ENCODE assay signal across 10 cellular contexts in the genomic region with DNA sequence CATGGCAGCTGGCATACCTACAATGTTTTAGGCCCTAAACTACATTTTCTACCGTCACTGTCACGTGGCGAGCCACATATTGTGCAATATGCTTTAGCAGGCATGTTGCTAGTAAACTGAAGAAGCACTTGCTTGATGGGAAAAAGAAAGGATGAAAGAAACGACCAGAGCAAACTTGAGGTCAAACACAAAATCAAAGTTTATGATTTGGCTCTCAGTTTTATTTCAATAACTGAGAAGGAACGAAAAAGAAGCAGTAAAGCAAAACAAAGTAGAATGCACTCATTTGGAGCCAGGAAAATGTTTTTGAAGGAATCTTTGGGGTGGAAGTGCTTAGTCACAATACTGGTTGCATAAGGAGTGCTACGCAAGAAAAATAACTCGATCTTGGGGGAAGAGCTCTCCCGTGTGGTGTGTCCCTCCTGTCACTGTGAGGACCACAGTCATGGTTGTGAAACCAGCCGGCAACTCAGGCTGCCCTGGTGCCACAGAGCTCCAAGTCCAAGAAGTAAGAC.
DNase-seq lines count a peak whose midpoint lies in the region; ATAC-seq and TF ChIP-seq lines count a peak whose summit lies in the region.
"Had no signal": no experiment of that assay in that cellular context is flagged by ENCODE, and none has a peak within 500 bp of the region (broad histone marks: within the 10 kb centered on the region; RNA-seq: fewer than 3 reads in every experiment).

No MANE protein-coding gene starts in this region.

- peak; percentile 2 for DNase-seq in G401 (ENCODE audit: low spot score)
- DNase-seq in SIG-M5 (lab: John Stamatoyannopoulos, UW), result peak; percentile 30
- DNase-seq in renal cortical epithelial cell (ENCODE audit: low read depth), result peak; percentile 73
- DNase-seq in NCI-H510A (lab: John Stamatoyannopoulos, UW), result no peak
- no peak for DNase-seq in CD8-positive, alpha-beta memory T cell
- no peak for DNase-seq in activated CD4-positive, CD25-positive, alpha-beta regulatory T cell treated with anti-CD3 and anti-CD28 coated beads, Interleukin-2, amount 50 U/mL, for 72 hours

- no peak for TF ChIP-seq EP300 in gastroesophageal sphincter (IDR thresholded peaks at IDR 0.05)

- peak in 1 of 4 experiments; percentile 41 for TF ChIP-seq CTCF in gastroesophageal sphincter (IDR thresholded peaks at IDR 0.05)

- no peaks in the 10 kb centered on the region for H3K36me3 ChIP-seq in gastroesophageal sphincter
- no peaks in the 10 kb centered on the region for H3K36me3 ChIP-seq in CD8-positive, alpha-beta memory T cell (ENCODE audit: insufficient read depth, low read length)

- no peaks in the 10 kb centered on the region for H3K27me3 ChIP-seq in gastroesophageal sphincter
- H3K27me3 ChIP-seq in CD8-positive, alpha-beta memory T cell (ENCODE audit: insufficient read depth, low read length, poor library complexity, severe bottlenecking), result no peaks in the 10 kb centered on the region

- in situ Hi-C loops in G401 (cut with HindIII; ENCODE audit: low sequenced_read_pairs), result no loop called here

- H3K9me3 ChIP-seq in gastroesophageal sphincter, result no peaks in the 10 kb centered on the region
- no peaks in the 10 kb centered on the region for H3K9me3 ChIP-seq in CD8-positive, alpha-beta memory T cell (ENCODE audit: low read length)

- no peak overlapping the region for H3K4me3 Mint-ChIP-seq in CD8-positive, alpha-beta memory T cell
- H3K4me3 Mint-ChIP-seq: activated naive CD4-positive, alpha-beta T cell treated with anti-CD3 and anti-CD28 coated beads, Interleukin-2, amount 50 U/mL, for 24 hours had no signal

- peak; percentile 94 for ATAC-seq in gastroesophageal sphincter
- no peak for ATAC-seq in GM21423 (IDR thresholded peaks at IDR 0.05; ENCODE audit: unreplicated experiment)
- ATAC-seq: GM12878 had no signal

- no peak overlapping the region for H3K4me3 ChIP-seq in gastroesophageal sphincter
- H3K4me3 ChIP-seq in CD8-positive, alpha-beta memory T cell (ENCODE audit: low read length), result no peak overlapping the region
- H3K4me3 ChIP-seq: GM12878 had no signal

- H3K27me3 Mint-ChIP-seq in CD8-positive, alpha-beta memory T cell, result no peaks in the 10 kb centered on the region

- H3K4me1 Mint-ChIP-seq in CD8-positive, alpha-beta memory T cell, result no peaks in the 10 kb centered on the region
- H3K4me1 Mint-ChIP-seq: activated naive CD4-positive, alpha-beta T cell treated with anti-CD3 and anti-CD28 coated beads, Interleukin-2, amount 50 U/mL, for 24 hours had no signal

- CTCF ChIA-PET in CD8-positive, alpha-beta memory T cell (lab: Charles Lee), result no interaction called here

- H3K9me3 Mint-ChIP-seq in CD8-positive, alpha-beta memory T cell, result peaks cover 0 to 7% (median 0%) of the 10 kb centered on the region in 5 donors
- H3K9me3 Mint-ChIP-seq: activated naive CD4-positive, alpha-beta T cell treated with anti-CD3 and anti-CD28 coated beads, Interleukin-2, amount 50 U/mL, for 24 hours had no signal

- POLR2A ChIA-PET in CD8-positive, alpha-beta memory T cell (lab: Charles Lee), result no interaction called here

- H3K27ac ChIP-seq in gastroesophageal sphincter, result peak overlapping the region; percentile 3 to 59 (median 36)
- no peak overlapping the region for H3K27ac ChIP-seq in CD8-positive, alpha-beta memory T cell (ENCODE audit: low read depth, low read length)

- no peak overlapping the region for H3K27ac Mint-ChIP-seq in CD8-positive, alpha-beta memory T cell
- H3K27ac Mint-ChIP-seq: activated naive CD4-positive, alpha-beta T cell treated with anti-CD3 and anti-CD28 coated beads, Interleukin-2, amount 50 U/mL, for 24 hours had no signal

- no peaks in the 10 kb centered on the region for H3K4me1 ChIP-seq in gastroesophageal sphincter
- H3K4me1 ChIP-seq in CD8-positive, alpha-beta memory T cell (ENCODE audit: insufficient read depth, low read length), result no peaks in the 10 kb centered on the region

- TF ChIP-seq POLR2A in gastroesophageal sphincter (IDR thresholded peaks at IDR 0.05), result no peak

- WGBS in gastroesophageal sphincter (ENCODE audit: low coverage in 1 of 2), 2 donors, result 38 to 39% methylated on average over 8 to 9 of the region's 9 CpGs

- H3K36me3 Mint-ChIP-seq in CD8-positive, alpha-beta memory T cell, result no peaks in the 10 kb centered on the region
- H3K36me3 Mint-ChIP-seq: activated naive CD4-positive, alpha-beta T cell treated with anti-CD3 and anti-CD28 coated beads, Interleukin-2, amount 50 U/mL, for 24 hours had no signal

Comparison
In these comparisons a context has a peak if more than half of its experiments do, and no peak if none do; other contexts are left out.
1. DNase-seq: peak in G401 (single experiment), SIG-M5 (single experiment) and renal cortical epithelial cell (single experiment); none in NCI-H510A (single experiment), CD8-positive, alpha-beta memory T cell (0 of 5) and activated CD4-positive, CD25-positive, alpha-beta regulatory T cell treated with anti-CD3 and anti-CD28 coated beads, Interleukin-2, amount 50 U/mL, for 72 hours (single experiment).